1 cellular context compared by ENCODE assay signal in genomic region chr2:128292599-128293425, GRCh38.
TF ChIP-seq lines count a peak whose summit lies in the region.

No MANE protein-coding gene starts in this region.

TF ChIP-seq in A549, 52 proteins besides CTCF, POLR2A, EP300 and RAD21 (continued from another document):
- TF ChIP-seq REST (IDR thresholded peaks at IDR 0.05) (no peak), MAX (IDR thresholded peaks at IDR 0.05) (no peak)
